Comparison of ENCODE assay signal across 8 cellular contexts in genomic region chr1:152237093-152237492, GRCh38. TPM values are rescaled to one million over a fixed set of nuclear protein-coding genes. Genes with fewer than 3 reads are reported as not detected.
"Had no signal": no experiment of that assay in that cellular context is flagged by ENCODE, and none has a peak within 500 bp of the region (broad histone marks: within the 10 kb centered on the region; RNA-seq: fewer than 3 reads in every experiment).

No MANE protein-coding gene starts in this region.

- H3K4me3 Mint-ChIP-seq: IgD-negative memory B cell had no signal

- FAIRE-seq: HepG2, HTR-8/SVneo, K562 had no signal

- H3K36me3 Mint-ChIP-seq: IgD-negative memory B cell had no signal

- H3K27ac Mint-ChIP-seq: IgD-negative memory B cell had no signal

- H3K4me1 Mint-ChIP-seq: IgD-negative memory B cell had no signal

- DNase-seq: IMR-90, KBM-7 had no signal

- ATAC-seq: HepG2, K562 had no signal

RNA-seq across cellular contexts. Expression of gene HRNR, which starts 13.1 kb away (rescaled TPM):
- total RNA-seq: HepG2, HT-29, HT1080, IMR-90, K562 had no signal
